Comparison of ENCODE assay signal across 1 cellular context in the genomic region with DNA sequence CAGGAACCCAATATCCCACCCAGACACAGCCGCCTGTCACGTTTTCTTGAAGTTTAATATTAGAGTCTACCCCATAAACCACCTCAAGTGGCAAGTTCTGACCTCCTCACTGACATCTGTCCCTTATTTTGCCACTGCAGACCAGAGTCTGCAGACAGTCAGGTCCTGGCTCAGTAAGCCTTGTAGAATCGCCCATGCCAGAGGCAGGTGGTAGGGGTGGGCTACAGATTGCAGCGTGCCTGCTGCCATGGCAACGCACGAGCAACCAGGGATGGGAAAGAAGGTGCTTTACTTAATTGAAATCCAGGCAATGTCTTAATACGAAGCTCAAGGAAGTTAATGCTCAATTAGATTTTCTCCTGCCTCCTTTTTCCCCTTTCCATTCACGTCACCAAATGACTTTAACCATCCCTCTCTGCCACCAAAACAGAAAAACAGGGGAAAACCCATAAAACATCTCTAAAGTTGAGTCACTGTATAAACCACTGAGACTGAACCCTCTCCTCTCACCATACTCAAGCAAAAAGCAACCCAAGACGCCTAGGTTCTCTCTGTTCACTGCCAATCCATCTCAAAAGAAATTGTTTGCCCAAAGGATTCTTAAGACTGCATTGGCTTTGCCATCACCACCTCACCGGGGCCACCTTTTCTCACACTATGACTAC.
A peak's percentile ranks its signal among the peaks of the same experiment; 100 is the strongest.
TF ChIP-seq lines count a peak whose summit lies in the region.

No MANE protein-coding gene starts in this region.

TF ChIP-seq in GM12878, 131 proteins besides CTCF, POLR2A, EP300 and RAD21 (continued from another document and continues in another):
- TF ChIP-seq, protein P1, sequence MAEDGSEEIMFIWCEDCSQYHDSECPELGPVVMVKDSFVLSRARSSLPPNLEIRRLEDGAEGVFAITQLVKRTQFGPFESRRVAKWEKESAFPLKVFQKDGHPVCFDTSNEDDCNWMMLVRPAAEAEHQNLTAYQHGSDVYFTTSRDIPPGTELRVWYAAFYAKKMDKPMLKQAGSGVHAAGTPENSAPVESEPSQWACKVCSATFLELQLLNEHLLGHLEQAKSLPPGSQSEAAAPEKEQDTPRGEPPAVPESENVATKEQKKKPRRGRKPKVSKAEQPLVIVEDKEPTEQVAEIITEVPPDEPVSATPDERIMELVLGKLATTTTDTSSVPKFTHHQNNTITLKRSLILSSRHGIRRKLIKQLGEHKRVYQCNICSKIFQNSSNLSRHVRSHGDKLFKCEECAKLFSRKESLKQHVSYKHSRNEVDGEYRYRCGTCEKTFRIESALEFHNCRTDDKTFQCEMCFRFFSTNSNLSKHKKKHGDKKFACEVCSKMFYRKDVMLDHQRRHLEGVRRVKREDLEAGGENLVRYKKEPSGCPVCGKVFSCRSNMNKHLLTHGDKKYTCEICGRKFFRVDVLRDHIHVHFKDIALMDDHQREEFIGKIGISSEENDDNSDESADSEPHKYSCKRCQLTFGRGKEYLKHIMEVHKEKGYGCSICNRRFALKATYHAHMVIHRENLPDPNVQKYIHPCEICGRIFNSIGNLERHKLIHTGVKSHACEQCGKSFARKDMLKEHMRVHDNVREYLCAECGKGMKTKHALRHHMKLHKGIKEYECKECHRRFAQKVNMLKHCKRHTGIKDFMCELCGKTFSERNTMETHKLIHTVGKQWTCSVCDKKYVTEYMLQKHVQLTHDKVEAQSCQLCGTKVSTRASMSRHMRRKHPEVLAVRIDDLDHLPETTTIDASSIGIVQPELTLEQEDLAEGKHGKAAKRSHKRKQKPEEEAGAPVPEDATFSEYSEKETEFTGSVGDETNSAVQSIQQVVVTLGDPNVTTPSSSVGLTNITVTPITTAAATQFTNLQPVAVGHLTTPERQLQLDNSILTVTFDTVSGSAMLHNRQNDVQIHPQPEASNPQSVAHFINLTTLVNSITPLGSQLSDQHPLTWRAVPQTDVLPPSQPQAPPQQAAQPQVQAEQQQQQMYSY (CRISPR knock-in tag; IDR thresholded peaks at IDR 0.05): no peak
- TF ChIP-seq, protein P2, sequence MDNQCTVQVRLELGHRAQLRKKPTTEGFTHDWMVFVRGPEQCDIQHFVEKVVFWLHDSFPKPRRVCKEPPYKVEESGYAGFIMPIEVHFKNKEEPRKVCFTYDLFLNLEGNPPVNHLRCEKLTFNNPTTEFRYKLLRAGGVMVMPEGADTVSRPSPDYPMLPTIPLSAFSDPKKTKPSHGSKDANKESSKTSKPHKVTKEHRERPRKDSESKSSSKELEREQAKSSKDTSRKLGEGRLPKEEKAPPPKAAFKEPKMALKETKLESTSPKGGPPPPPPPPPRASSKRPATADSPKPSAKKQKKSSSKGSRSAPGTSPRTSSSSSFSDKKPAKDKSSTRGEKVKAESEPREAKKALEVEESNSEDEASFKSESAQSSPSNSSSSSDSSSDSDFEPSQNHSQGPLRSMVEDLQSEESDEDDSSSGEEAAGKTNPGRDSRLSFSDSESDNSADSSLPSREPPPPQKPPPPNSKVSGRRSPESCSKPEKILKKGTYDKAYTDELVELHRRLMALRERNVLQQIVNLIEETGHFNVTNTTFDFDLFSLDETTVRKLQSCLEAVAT (IDR thresholded peaks at IDR 0.05): no peak
- TF ChIP-seq EED (IDR thresholded peaks at IDR 0.05; ENCODE audit: low read depth): no peak
- TF ChIP-seq, protein P3, sequence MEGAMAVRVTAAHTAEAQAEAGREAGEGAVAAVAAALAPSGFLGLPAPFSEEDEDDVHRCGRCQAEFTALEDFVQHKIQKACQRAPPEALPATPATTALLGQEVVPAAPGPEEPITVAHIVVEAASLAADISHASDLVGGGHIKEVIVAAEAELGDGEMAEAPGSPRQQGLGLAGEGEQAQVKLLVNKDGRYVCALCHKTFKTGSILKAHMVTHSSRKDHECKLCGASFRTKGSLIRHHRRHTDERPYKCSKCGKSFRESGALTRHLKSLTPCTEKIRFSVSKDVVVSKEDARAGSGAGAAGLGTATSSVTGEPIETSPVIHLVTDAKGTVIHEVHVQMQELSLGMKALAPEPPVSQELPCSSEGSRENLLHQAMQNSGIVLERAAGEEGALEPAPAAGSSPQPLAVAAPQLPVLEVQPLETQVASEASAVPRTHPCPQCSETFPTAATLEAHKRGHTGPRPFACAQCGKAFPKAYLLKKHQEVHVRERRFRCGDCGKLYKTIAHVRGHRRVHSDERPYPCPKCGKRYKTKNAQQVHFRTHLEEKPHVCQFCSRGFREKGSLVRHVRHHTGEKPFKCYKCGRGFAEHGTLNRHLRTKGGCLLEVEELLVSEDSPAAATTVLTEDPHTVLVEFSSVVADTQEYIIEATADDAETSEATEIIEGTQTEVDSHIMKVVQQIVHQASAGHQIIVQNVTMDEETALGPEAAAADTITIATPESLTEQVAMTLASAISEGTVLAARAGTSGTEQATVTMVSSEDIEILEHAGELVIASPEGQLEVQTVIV (IDR thresholded peaks at IDR 0.05; ENCODE audit: borderline replicate concordance, partially characterized antibody): no peak
- TF ChIP-seq RUNX3 (IDR thresholded peaks at IDR 0.05; ENCODE audit: low read length): peak; percentile 62
- no peak for TF ChIP-seq BRCA1 (IDR thresholded peaks at IDR 0.05; ENCODE audit: low read depth, low read length)
- TF ChIP-seq, protein P4, sequence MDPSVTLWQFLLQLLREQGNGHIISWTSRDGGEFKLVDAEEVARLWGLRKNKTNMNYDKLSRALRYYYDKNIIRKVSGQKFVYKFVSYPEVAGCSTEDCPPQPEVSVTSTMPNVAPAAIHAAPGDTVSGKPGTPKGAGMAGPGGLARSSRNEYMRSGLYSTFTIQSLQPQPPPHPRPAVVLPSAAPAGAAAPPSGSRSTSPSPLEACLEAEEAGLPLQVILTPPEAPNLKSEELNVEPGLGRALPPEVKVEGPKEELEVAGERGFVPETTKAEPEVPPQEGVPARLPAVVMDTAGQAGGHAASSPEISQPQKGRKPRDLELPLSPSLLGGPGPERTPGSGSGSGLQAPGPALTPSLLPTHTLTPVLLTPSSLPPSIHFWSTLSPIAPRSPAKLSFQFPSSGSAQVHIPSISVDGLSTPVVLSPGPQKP (IDR thresholded peaks at IDR 0.05; ENCODE audit: low read depth, low read length): no peak
- TF ChIP-seq NR2C2 (IDR thresholded peaks at IDR 0.05; ENCODE audit: borderline replicate concordance, control insufficient read depth, insufficient read length, low read depth): no peak
- no peak for TF ChIP-seq ZNF274 (IDR thresholded peaks at IDR 0.05; ENCODE audit: insufficient read depth, insufficient read length)
- TF ChIP-seq, protein P5, sequence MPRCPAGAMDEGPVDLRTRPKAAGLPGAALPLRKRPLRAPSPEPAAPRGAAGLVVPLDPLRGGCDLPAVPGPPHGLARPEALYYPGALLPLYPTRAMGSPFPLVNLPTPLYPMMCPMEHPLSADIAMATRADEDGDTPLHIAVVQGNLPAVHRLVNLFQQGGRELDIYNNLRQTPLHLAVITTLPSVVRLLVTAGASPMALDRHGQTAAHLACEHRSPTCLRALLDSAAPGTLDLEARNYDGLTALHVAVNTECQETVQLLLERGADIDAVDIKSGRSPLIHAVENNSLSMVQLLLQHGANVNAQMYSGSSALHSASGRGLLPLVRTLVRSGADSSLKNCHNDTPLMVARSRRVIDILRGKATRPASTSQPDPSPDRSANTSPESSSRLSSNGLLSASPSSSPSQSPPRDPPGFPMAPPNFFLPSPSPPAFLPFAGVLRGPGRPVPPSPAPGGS (IDR thresholded peaks at IDR 0.05; ENCODE audit: borderline replicate concordance, insufficient read depth, low read depth, low read length, poor library complexity, severe bottlenecking): no peak
- TF ChIP-seq CEBPB (IDR thresholded peaks at IDR 0.05; ENCODE audit: borderline replicate concordance in 1 of 2, low read depth in 2 of 2, low read length in 2 of 2): no peak
- TF ChIP-seq TCF12 (IDR thresholded peaks at IDR 0.05; ENCODE audit: low read depth, low read length): no peak
- no peak for TF ChIP-seq CHD2 (IDR thresholded peaks at IDR 0.05; ENCODE audit: borderline replicate concordance, low read depth, low read length)
- TF ChIP-seq ZNF24 (IDR thresholded peaks at IDR 0.05): no peak
- TF ChIP-seq MTA2 (IDR thresholded peaks at IDR 0.05; ENCODE audit: low read depth): peak; percentile 39; the same call in 1 of the 2 replicates
- TF ChIP-seq CREB1 (IDR thresholded peaks at IDR 0.05; ENCODE audit: low read depth): 0 out of 2 replicates have a peak, but pooled peaks have one; percentile 32
- no peak for TF ChIP-seq SIX5 (IDR thresholded peaks at IDR 0.05; ENCODE audit: low read depth, low read length, severe bottlenecking)
- TF ChIP-seq KLF5 (IDR thresholded peaks at IDR 0.05; ENCODE audit: partially characterized antibody): no peak
- TF ChIP-seq, protein P6, sequence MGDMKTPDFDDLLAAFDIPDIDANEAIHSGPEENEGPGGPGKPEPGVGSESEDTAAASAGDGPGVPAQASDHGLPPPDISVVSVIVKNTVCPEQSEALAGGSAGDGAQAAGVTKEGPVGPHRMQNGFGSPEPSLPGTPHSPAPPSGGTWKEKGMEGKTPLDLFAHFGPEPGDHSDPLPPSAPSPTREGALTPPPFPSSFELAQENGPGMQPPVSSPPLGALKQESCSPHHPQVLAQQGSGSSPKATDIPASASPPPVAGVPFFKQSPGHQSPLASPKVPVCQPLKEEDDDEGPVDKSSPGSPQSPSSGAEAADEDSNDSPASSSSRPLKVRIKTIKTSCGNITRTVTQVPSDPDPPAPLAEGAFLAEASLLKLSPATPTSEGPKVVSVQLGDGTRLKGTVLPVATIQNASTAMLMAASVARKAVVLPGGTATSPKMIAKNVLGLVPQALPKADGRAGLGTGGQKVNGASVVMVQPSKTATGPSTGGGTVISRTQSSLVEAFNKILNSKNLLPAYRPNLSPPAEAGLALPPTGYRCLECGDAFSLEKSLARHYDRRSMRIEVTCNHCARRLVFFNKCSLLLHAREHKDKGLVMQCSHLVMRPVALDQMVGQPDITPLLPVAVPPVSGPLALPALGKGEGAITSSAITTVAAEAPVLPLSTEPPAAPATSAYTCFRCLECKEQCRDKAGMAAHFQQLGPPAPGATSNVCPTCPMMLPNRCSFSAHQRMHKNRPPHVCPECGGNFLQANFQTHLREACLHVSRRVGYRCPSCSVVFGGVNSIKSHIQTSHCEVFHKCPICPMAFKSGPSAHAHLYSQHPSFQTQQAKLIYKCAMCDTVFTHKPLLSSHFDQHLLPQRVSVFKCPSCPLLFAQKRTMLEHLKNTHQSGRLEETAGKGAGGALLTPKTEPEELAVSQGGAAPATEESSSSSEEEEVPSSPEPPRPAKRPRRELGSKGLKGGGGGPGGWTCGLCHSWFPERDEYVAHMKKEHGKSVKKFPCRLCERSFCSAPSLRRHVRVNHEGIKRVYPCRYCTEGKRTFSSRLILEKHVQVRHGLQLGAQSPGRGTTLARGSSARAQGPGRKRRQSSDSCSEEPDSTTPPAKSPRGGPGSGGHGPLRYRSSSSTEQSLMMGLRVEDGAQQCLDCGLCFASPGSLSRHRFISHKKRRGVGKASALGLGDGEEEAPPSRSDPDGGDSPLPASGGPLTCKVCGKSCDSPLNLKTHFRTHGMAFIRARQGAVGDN (IDR thresholded peaks at IDR 0.05): no peak
- no peak for TF ChIP-seq RBBP5 (conservative IDR thresholded peaks at IDR 0.05)
- TF ChIP-seq ZBED1 (IDR thresholded peaks at IDR 0.05; ENCODE audit: borderline replicate concordance): no peak
- TF ChIP-seq NR2C1 (IDR thresholded peaks at IDR 0.05): no peak
- TF ChIP-seq EGR1 (IDR thresholded peaks at IDR 0.05; ENCODE audit: borderline replicate concordance in 1 of 2, low read depth in 2 of 2, low read length in 2 of 2): no peak
- TF ChIP-seq IKZF2 (IDR thresholded peaks at IDR 0.05): peak in 1 of 2 experiments; percentile 35; a peak in 2 of 4 replicates
- TF ChIP-seq, protein P7, sequence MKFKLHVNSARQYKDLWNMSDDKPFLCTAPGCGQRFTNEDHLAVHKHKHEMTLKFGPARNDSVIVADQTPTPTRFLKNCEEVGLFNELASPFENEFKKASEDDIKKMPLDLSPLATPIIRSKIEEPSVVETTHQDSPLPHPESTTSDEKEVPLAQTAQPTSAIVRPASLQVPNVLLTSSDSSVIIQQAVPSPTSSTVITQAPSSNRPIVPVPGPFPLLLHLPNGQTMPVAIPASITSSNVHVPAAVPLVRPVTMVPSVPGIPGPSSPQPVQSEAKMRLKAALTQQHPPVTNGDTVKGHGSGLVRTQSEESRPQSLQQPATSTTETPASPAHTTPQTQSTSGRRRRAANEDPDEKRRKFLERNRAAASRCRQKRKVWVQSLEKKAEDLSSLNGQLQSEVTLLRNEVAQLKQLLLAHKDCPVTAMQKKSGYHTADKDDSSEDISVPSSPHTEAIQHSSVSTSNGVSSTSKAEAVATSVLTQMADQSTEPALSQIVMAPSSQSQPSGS (IDR thresholded peaks at IDR 0.05; ENCODE audit: low read length): no peak
- no peak for TF ChIP-seq TAF1 (IDR thresholded peaks at IDR 0.05; ENCODE audit: borderline replicate concordance, low read depth, low read length)
- 0 out of 2 replicates have a peak, but pooled peaks have one; percentile 17 for TF ChIP-seq BCL11A (IDR thresholded peaks at IDR 0.05; ENCODE audit: low read depth, low read length)
- no peak for TF ChIP-seq ETV6 (conservative IDR thresholded peaks at IDR 0.05 in 1 of 2, IDR thresholded peaks at IDR 0.05 in 1 of 2; ENCODE audit: borderline replicate concordance in 1 of 2, low read depth in 1 of 2)
- TF ChIP-seq, protein P8, sequence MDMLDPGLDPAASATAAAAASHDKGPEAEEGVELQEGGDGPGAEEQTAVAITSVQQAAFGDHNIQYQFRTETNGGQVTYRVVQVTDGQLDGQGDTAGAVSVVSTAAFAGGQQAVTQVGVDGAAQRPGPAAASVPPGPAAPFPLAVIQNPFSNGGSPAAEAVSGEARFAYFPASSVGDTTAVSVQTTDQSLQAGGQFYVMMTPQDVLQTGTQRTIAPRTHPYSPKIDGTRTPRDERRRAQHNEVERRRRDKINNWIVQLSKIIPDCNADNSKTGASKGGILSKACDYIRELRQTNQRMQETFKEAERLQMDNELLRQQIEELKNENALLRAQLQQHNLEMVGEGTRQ (IDR thresholded peaks at IDR 0.05; ENCODE audit: borderline replicate concordance, low read depth, low read length): no peak
- no peak for TF ChIP-seq RAD51 (IDR thresholded peaks at IDR 0.05)
- TF ChIP-seq SREBF2 (IDR thresholded peaks at IDR 0.05; ENCODE audit: low read length): no peak
- TF ChIP-seq, protein P9, sequence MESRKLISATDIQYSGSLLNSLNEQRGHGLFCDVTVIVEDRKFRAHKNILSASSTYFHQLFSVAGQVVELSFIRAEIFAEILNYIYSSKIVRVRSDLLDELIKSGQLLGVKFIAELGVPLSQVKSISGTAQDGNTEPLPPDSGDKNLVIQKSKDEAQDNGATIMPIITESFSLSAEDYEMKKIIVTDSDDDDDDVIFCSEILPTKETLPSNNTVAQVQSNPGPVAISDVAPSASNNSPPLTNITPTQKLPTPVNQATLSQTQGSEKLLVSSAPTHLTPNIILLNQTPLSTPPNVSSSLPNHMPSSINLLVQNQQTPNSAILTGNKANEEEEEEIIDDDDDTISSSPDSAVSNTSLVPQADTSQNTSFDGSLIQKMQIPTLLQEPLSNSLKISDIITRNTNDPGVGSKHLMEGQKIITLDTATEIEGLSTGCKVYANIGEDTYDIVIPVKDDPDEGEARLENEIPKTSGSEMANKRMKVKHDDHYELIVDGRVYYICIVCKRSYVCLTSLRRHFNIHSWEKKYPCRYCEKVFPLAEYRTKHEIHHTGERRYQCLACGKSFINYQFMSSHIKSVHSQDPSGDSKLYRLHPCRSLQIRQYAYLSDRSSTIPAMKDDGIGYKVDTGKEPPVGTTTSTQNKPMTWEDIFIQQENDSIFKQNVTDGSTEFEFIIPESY (IDR thresholded peaks at IDR 0.05): no peak
- 0 out of 2 replicates have a peak, but pooled peaks have one; percentile 29 for TF ChIP-seq IKZF1 (conservative IDR thresholded peaks at IDR 0.05)
- no peak for TF ChIP-seq HCFC1 (IDR thresholded peaks at IDR 0.05; ENCODE audit: low read length)
